In genomic region chr12:99131761-99132199, GRCh38 we compare ENCODE assay signal across 10 cellular contexts.
DNase-seq lines count a peak whose midpoint lies in the region; ATAC-seq and TF ChIP-seq lines count a peak whose summit lies in the region.
"Had no signal": no experiment of that assay in that cellular context is flagged by ENCODE, and none has a peak within 500 bp of the region (broad histone marks: within the 10 kb centered on the region; RNA-seq: fewer than 3 reads in every experiment).

No MANE protein-coding gene starts in this region.

- no peaks in the 10 kb centered on the region for H3K27me3 Mint-ChIP-seq in naive thymus-derived CD4-positive, alpha-beta T cell
- no peaks in the 10 kb centered on the region for H3K27me3 Mint-ChIP-seq in activated T-cell treated with anti-CD3 and anti-CD28 coated beads, Interleukin-2, amount 50 U/mL, for 4 hours (ENCODE audit: low read depth)

- H3K4me1 Mint-ChIP-seq in naive thymus-derived CD4-positive, alpha-beta T cell, result no peaks in the 10 kb centered on the region
- H3K4me1 Mint-ChIP-seq in activated T-cell treated with anti-CD3 and anti-CD28 coated beads, Interleukin-2, amount 50 U/mL, for 4 hours (ENCODE audit: low read depth), result no peaks in the 10 kb centered on the region

- H3K36me3 Mint-ChIP-seq in naive thymus-derived CD4-positive, alpha-beta T cell, result no peaks in the 10 kb centered on the region
- H3K36me3 Mint-ChIP-seq in activated T-cell treated with anti-CD3 and anti-CD28 coated beads, Interleukin-2, amount 50 U/mL, for 4 hours (ENCODE audit: insufficient read depth), result no peaks in the 10 kb centered on the region

- in situ Hi-C loops in GM13977 (cut with MboI; ENCODE audit: low pct_unique_long_range_greater_than_20kb, low sequenced_read_pairs, unreplicated experiment), result no loop called here

- H3K36me3 ChIP-seq in body of pancreas (replicated peaks in 1 of 2; ENCODE audit: insufficient read depth in 1 of 2, low read depth in 2 of 2), result no peaks in the 10 kb centered on the region
- H3K36me3 ChIP-seq in naive thymus-derived CD4-positive, alpha-beta T cell (ENCODE audit: control insufficient read depth in 2 of 3, insufficient read depth in 3 of 3, low read length in 3 of 3), result no peaks in the 10 kb centered on the region

- CTCF ChIA-PET in naive thymus-derived CD4-positive, alpha-beta T cell (lab: Charles Lee), result no interaction called here

- H3K9me3 Mint-ChIP-seq in naive thymus-derived CD4-positive, alpha-beta T cell, result peaks cover 0 to 12% (median 3%) of the 10 kb centered on the region in 11 donors
- H3K9me3 Mint-ChIP-seq in activated T-cell treated with anti-CD3 and anti-CD28 coated beads, Interleukin-2, amount 50 U/mL, for 4 hours, result no peaks in the 10 kb centered on the region

- TF ChIP-seq POLR2A in body of pancreas (IDR thresholded peaks at IDR 0.05), result no peak

- 18 to 39% methylated on average over 7 of the region's 7 CpGs for WGBS in body of pancreas, 2 donors

- H3K4me3 Mint-ChIP-seq in naive thymus-derived CD4-positive, alpha-beta T cell, result no peak overlapping the region
- no peak overlapping the region for H3K4me3 Mint-ChIP-seq in activated T-cell treated with anti-CD3 and anti-CD28 coated beads, Interleukin-2, amount 50 U/mL, for 4 hours
- H3K4me3 Mint-ChIP-seq: T-helper 1 cell treated with Interleukin-12 subunit alpha and Interleukin-12 subunit beta and Interleukin-4 antibody, amounts not matched to agents 30 μg/mL and 1 μg/mL, for 36 hours had no signal

- no peaks in the 10 kb centered on the region for H3K9me3 ChIP-seq in body of pancreas
- H3K9me3 ChIP-seq in naive thymus-derived CD4-positive, alpha-beta T cell (ENCODE audit: control insufficient read depth in 2 of 3, low read length in 3 of 3), result no peaks in the 10 kb centered on the region

- H3K4me1 ChIP-seq in body of pancreas, result peaks cover 9% of the 10 kb centered on the region
- H3K4me1 ChIP-seq in naive thymus-derived CD4-positive, alpha-beta T cell (ENCODE audit: control insufficient read depth in 2 of 2, insufficient read depth in 2 of 2, low read length in 2 of 2), result no peaks in the 10 kb centered on the region

- intact Hi-C loops in body of pancreas (cut with DNase I), result no loop called here
- intact Hi-C loops in naive thymus-derived CD4-positive, alpha-beta T cell (cut with micrococcal nuclease), result no loop called here

- H3K4me3 ChIP-seq in body of pancreas, result no peak overlapping the region
- no peak overlapping the region for H3K4me3 ChIP-seq in naive thymus-derived CD4-positive, alpha-beta T cell (ENCODE audit: low read length)

- H3K27me3 ChIP-seq in body of pancreas, result no peaks in the 10 kb centered on the region
- H3K27me3 ChIP-seq in naive thymus-derived CD4-positive, alpha-beta T cell (ENCODE audit: control insufficient read depth in 2 of 2, insufficient read depth in 2 of 2, low read length in 2 of 2), result no peaks in the 10 kb centered on the region

- H3K27ac Mint-ChIP-seq in naive thymus-derived CD4-positive, alpha-beta T cell, result no peak overlapping the region
- H3K27ac Mint-ChIP-seq: T-helper 1 cell treated with Interleukin-12 subunit alpha and Interleukin-12 subunit beta and Interleukin-4 antibody, amounts not matched to agents 30 μg/mL and 1 μg/mL, for 36 hours had no signal

- DNase-seq in GM13977 (ENCODE audit: low spot score) (peak; percentile 6), body of pancreas (peak; percentile 22 to 55 (median 42)), DMS153 treated with DMSO at 0.1 percent for 48 hours (lab: John Stamatoyannopoulos, UW; ENCODE audit: unreplicated experiment) (no peak), DMS79 (lab: John Stamatoyannopoulos, UW) (no peak), Kasumi-1 (lab: John Stamatoyannopoulos, UW) (no peak)
- DNase-seq in naive thymus-derived CD4-positive, alpha-beta T cell, result no peak
- DNase-seq in activated T-cell treated with anti-CD3 and anti-CD28 coated beads, Interleukin-2, amount 50 U/mL, for 4 hours, result no peak
- DNase-seq: cortex of kidney had no signal

- ATAC-seq in HG03378 (IDR thresholded peaks at IDR 0.05; ENCODE audit: unreplicated experiment) (peak; percentile 26), body of pancreas (no peak)
- ATAC-seq in naive thymus-derived CD4-positive, alpha-beta T cell, result peak; percentile 32
- ATAC-seq in activated T-cell treated with anti-CD3 and anti-CD28 coated beads, Interleukin-2, amount 50 U/mL, for 4 hours, result no peak

- TF ChIP-seq CTCF in GM13977 (IDR thresholded peaks at IDR 0.05; ENCODE audit: extremely low read depth, insufficient read depth, missing control alignments) (no peak), body of pancreas (IDR thresholded peaks at IDR 0.05) (no peak)

- H3K27ac ChIP-seq in body of pancreas, result no peak overlapping the region
- H3K27ac ChIP-seq in naive thymus-derived CD4-positive, alpha-beta T cell (ENCODE audit: low read depth, low read length), result no peak overlapping the region

- POLR2A ChIA-PET in naive thymus-derived CD4-positive, alpha-beta T cell (lab: Charles Lee), result no interaction called here

Comparison
In these comparisons a context has a peak if more than half of its experiments do, and no peak if none do; other contexts are left out.
1. DNase-seq: peak in GM13977 (single experiment) and body of pancreas (4 of 4); none in naive thymus-derived CD4-positive, alpha-beta T cell (0 of 9), DMS153 treated with DMSO at 0.1 percent for 48 hours (single experiment), DMS79 (single experiment), Kasumi-1 (0 of 2) and activated T-cell treated with anti-CD3 and anti-CD28 coated beads, Interleukin-2, amount 50 U/mL, for 4 hours (single experiment).
2. ATAC-seq: peak in HG03378 (single experiment) and naive thymus-derived CD4-positive, alpha-beta T cell (single experiment); none in body of pancreas (single experiment) and activated T-cell treated with anti-CD3 and anti-CD28 coated beads, Interleukin-2, amount 50 U/mL, for 4 hours (0 of 2).